In the genomic region with DNA sequence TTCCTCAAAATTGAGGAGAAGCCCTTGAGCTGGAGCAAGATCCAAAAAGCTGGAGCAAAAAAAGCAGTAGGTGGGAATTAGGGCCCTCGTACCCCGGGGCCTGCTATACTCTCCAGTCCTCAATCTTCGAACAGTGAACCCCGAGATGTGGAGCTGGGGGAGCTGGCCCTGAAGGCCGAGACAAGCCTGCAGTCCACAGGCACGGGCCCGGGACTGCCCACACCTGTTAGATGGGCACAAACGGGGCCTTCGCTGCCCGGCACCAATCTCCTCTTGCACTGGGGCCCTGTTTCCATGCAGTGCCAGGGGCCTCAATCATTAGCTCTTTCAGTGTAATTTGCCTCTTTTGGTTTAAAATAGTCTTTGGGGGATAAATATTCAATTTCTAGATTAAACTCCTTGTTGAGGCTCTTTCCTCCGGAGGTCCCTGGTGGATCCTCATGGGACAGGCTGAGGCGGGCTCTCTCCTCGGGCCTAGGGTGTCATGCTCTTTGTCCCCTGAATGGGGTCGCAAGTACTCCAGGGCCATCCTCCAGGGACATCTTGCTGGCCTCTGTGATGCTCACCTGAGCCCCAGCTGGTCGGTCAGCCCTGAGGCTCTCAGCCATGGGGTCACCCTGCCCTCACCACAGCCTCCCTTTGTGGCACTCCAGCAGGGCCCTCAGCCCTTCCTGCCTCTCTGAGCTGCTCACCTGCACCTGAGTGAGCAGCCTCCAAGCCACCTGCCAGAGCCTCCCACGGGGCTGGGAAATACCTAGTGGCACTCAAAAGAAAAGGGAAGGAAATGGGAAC, we compare ENCODE assay signal across 18 cellular contexts.
DNase-seq lines count a peak whose midpoint lies in the region; ATAC-seq and TF ChIP-seq lines count a peak whose summit lies in the region.
"Had no signal": no experiment of that assay in that cellular context is flagged by ENCODE, and none has a peak within 500 bp of the region (broad histone marks: within the 10 kb centered on the region; RNA-seq: fewer than 3 reads in every experiment).

No MANE protein-coding gene starts in this region.

- H3K9me3 Mint-ChIP-seq in endodermal cell = no peaks in the 10 kb centered on the region
- H3K9me3 Mint-ChIP-seq in stimulated activated effector memory CD8-positive, alpha-beta T cell treated with anti-CD3 and anti-CD28 coated beads, Interleukin-12 subunit alpha, Interleukin-12 subunit beta, amount 100 ng/mL, for 72 hours = no peaks in the 10 kb centered on the region
- H3K9me3 Mint-ChIP-seq: CD4-positive, alpha-beta T cell; IgD-negative memory B cell had no signal

- H3K4me3 ChIP-seq in endodermal cell (ENCODE audit: low read length) (no peak overlapping the region), dorsolateral prefrontal cortex (no peak overlapping the region)
- H3K4me3 ChIP-seq: MG63 had no signal

- no peaks in the 10 kb centered on the region for H3K4me1 ChIP-seq in endodermal cell (ENCODE audit: control insufficient read depth, insufficient read depth, low read length)

- 85 to 92% methylated on average over 14 to 16 of the region's 16 CpGs for WGBS in endodermal cell (ENCODE audit: insufficient coverage in 1 of 2, insufficient read length in 1 of 2), 2 experiments

- H3K27me3 ChIP-seq in endodermal cell (ENCODE audit: control insufficient read depth, insufficient read depth, low read length, poor library complexity, severe bottlenecking) (peaks cover 26% of the 10 kb centered on the region), dorsolateral prefrontal cortex (no peaks in the 10 kb centered on the region)
- H3K27me3 ChIP-seq: MG63 had no signal

- TF ChIP-seq CTCF in endodermal cell (conservative IDR thresholded peaks at IDR 0.05) = no peak
- TF ChIP-seq CTCF in dorsolateral prefrontal cortex (IDR thresholded peaks at IDR 0.05 in 54 of 56, conservative IDR thresholded peaks at IDR 0.05 in 2 of 56; ENCODE audit: low read depth in 1 of 56, partially characterized antibody in 56 of 56) = no peak

- no peaks in the 10 kb centered on the region for H3K9me3 ChIP-seq in endodermal cell (ENCODE audit: control insufficient read depth, low read length)
- H3K9me3 ChIP-seq: Caco-2, MG63 had no signal

- no peak overlapping the region for H3K27ac Mint-ChIP-seq in endodermal cell
- H3K27ac Mint-ChIP-seq in stimulated activated effector memory CD8-positive, alpha-beta T cell treated with anti-CD3 and anti-CD28 coated beads, Interleukin-12 subunit alpha, Interleukin-12 subunit beta, amount 100 ng/mL, for 72 hours = no peak overlapping the region
- H3K27ac Mint-ChIP-seq: CD4-positive, alpha-beta T cell had no signal

- no peak overlapping the region for H3K4me3 Mint-ChIP-seq in endodermal cell
- H3K4me3 Mint-ChIP-seq in stimulated activated effector memory CD8-positive, alpha-beta T cell treated with anti-CD3 and anti-CD28 coated beads, Interleukin-12 subunit alpha, Interleukin-12 subunit beta, amount 100 ng/mL, for 72 hours = no peak overlapping the region
- H3K4me3 Mint-ChIP-seq: CD4-positive, alpha-beta T cell had no signal

- peak; percentile 22 for ATAC-seq in stimulated activated effector memory CD8-positive, alpha-beta T cell treated with anti-CD3 and anti-CD28 coated beads, Interleukin-12 subunit alpha, Interleukin-12 subunit beta, amount 100 ng/mL, for 72 hours
- no peak for ATAC-seq in HG03139 (IDR thresholded peaks at IDR 0.05; ENCODE audit: unreplicated experiment)

- no peak overlapping the region for H3K9ac ChIP-seq in endodermal cell (ENCODE audit: extremely low read depth, low read length, poor library complexity, severe bottlenecking)

- H3K4me1 Mint-ChIP-seq in endodermal cell = no peaks in the 10 kb centered on the region
- H3K4me1 Mint-ChIP-seq in stimulated activated effector memory CD8-positive, alpha-beta T cell treated with anti-CD3 and anti-CD28 coated beads, Interleukin-12 subunit alpha, Interleukin-12 subunit beta, amount 100 ng/mL, for 72 hours = no peaks in the 10 kb centered on the region
- H3K4me1 Mint-ChIP-seq: IgD-negative memory B cell had no signal

- no peaks in the 10 kb centered on the region for H3K36me3 Mint-ChIP-seq in endodermal cell (ENCODE audit: low read depth)
- H3K36me3 Mint-ChIP-seq in stimulated activated effector memory CD8-positive, alpha-beta T cell treated with anti-CD3 and anti-CD28 coated beads, Interleukin-12 subunit alpha, Interleukin-12 subunit beta, amount 100 ng/mL, for 72 hours = no peaks in the 10 kb centered on the region
- H3K36me3 Mint-ChIP-seq: IgD-negative memory B cell had no signal

- intact Hi-C loops in dorsolateral prefrontal cortex (cut with DNase I) = no loop called here

- H3K27me3 Mint-ChIP-seq in endodermal cell (ENCODE audit: insufficient read depth) = peaks cover 4% of the 10 kb centered on the region
- H3K27me3 Mint-ChIP-seq: CD4-positive, alpha-beta T cell; IgD-negative memory B cell had no signal

- DNase-seq in DMS53 (lab: John Stamatoyannopoulos, UW) = peak; percentile 20
- DNase-seq in DMS53 treated with DMSO at 0.1 percent for 48 hours (lab: John Stamatoyannopoulos, UW; ENCODE audit: unreplicated experiment) = no peak
- DNase-seq in NCI-H748 (lab: John Stamatoyannopoulos, UW; ENCODE audit: unreplicated experiment) = peak; percentile 18
- no peak for DNase-seq in NCI-H748 treated with DMSO at 0.1 percent for 48 hours (lab: John Stamatoyannopoulos, UW)
- DNase-seq in endodermal cell = peak; percentile 43
- DNase-seq in stimulated activated effector memory CD8-positive, alpha-beta T cell treated with anti-CD3 and anti-CD28 coated beads, Interleukin-12 subunit alpha, Interleukin-12 subunit beta, amount 100 ng/mL, for 72 hours (ENCODE audit: low spot score in 2 of 2) = no peak
- no peak for DNase-seq in dorsolateral prefrontal cortex
- DNase-seq: Caco-2; CD4-positive, alpha-beta T cell; Karpas-422; MG63; NCI-H1092; NCI-H187 treated with DMSO at 0.1 percent for 48 hours; NCI-H510A; T-helper 1 cell had no signal

- no peaks in the 10 kb centered on the region for H3K36me3 ChIP-seq in endodermal cell (ENCODE audit: control insufficient read depth, insufficient read depth, low read length)
- H3K36me3 ChIP-seq: MG63 had no signal

- no peak overlapping the region for H3K27ac ChIP-seq in endodermal cell (ENCODE audit: low read depth, low read length)
- H3K27ac ChIP-seq in dorsolateral prefrontal cortex = no peak overlapping the region
- H3K27ac ChIP-seq: 22Rv1 had no signal

Comparison
In these comparisons a context has a peak if more than half of its experiments do, and no peak if none do; other contexts are left out.
1. DNase-seq: peak in DMS53 (single experiment), NCI-H748 (single experiment) and endodermal cell (single experiment); none in DMS53 treated with DMSO at 0.1 percent for 48 hours (single experiment), NCI-H748 treated with DMSO at 0.1 percent for 48 hours (single experiment), stimulated activated effector memory CD8-positive, alpha-beta T cell treated with anti-CD3 and anti-CD28 coated beads, Interleukin-12 subunit alpha, Interleukin-12 subunit beta, amount 100 ng/mL, for 72 hours (0 of 2) and dorsolateral prefrontal cortex (0 of 10).